Comparison of ENCODE assay signal across 8 cellular contexts in genomic region chr4:176789955-176790354, GRCh38. TPM values are rescaled to one million over a fixed set of nuclear protein-coding genes. Genes with fewer than 3 reads are reported as not detected.
DNase-seq lines count a peak whose midpoint lies in the region; TF ChIP-seq lines count a peak whose summit lies in the region.

No MANE protein-coding gene starts in this region.

- no peaks in the 10 kb centered on the region for H3K27me3 ChIP-seq in kidney epithelial cell (ENCODE audit: control insufficient read depth, insufficient read depth, low read length)

- H3K4me3 ChIP-seq in astrocyte of the cerebellum (ENCODE audit: low read depth, low read length) (peak overlapping the region; percentile 81), kidney epithelial cell (ENCODE audit: low read depth, low read length) (no peak overlapping the region)

- DNase-seq in NCI-H2171 treated with DMSO at 0.1 percent for 48 hours (lab: John Stamatoyannopoulos, UW) (peak; percentile 6), NCI-H2171 (lab: John Stamatoyannopoulos, UW) (no peak), H4 (ENCODE audit: low spot score) (peak; percentile 93), LoVo (ENCODE audit: low spot score) (peak; percentile 23), astrocyte of the cerebellum (ENCODE audit: low read depth) (no peak), kidney epithelial cell (ENCODE audit: low read depth) (peak; percentile 42), COLO668 (lab: John Stamatoyannopoulos, UW; ENCODE audit: unreplicated experiment) (no peak), C1 segment of cervical spinal cord (lab: John Stamatoyannopoulos, UW) (no peak)

- H3K36me3 ChIP-seq in kidney epithelial cell (ENCODE audit: control insufficient read depth, insufficient read depth, low read length) = no peaks in the 10 kb centered on the region

- TF ChIP-seq CTCF in astrocyte of the cerebellum (IDR thresholded peaks at IDR 0.05; ENCODE audit: low read depth, low read length, missing control alignments) (peak; percentile 73), kidney epithelial cell (IDR thresholded peaks at IDR 0.05; ENCODE audit: insufficient read depth, low read length, poor library complexity, severe bottlenecking) (peak; percentile 72)

- in situ Hi-C loops in astrocyte of the cerebellum (cut with HindIII; ENCODE audit: low sequenced_read_pairs) = loop anchor here (25.0 kb wide), 2 partner anchors 247 to 403 kb away; no protein-coding TSS in a partner anchor

RNA-seq across cellular contexts. Expression of gene VEGFC, which starts 2.8 kb away (rescaled TPM):
- total RNA-seq in H4 (2014; rRNA removed; shearing (Covaris generic)) = 12.2 and 15.1 TPM in 2 replicates
- total RNA-seq in kidney epithelial cell = 5.0 and 6.2 TPM in 2 replicates

Comparison
In these comparisons a context has a peak if more than half of its experiments do, and no peak if none do; other contexts are left out.
1. DNase-seq: peak in NCI-H2171 treated with DMSO at 0.1 percent for 48 hours (single experiment), H4 (single experiment), LoVo (single experiment) and kidney epithelial cell (single experiment); none in NCI-H2171 (single experiment), astrocyte of the cerebellum (single experiment), COLO668 (single experiment) and C1 segment of cervical spinal cord (0 of 14).